ENCODE assay signal across 22 cellular contexts in the genomic region with DNA sequence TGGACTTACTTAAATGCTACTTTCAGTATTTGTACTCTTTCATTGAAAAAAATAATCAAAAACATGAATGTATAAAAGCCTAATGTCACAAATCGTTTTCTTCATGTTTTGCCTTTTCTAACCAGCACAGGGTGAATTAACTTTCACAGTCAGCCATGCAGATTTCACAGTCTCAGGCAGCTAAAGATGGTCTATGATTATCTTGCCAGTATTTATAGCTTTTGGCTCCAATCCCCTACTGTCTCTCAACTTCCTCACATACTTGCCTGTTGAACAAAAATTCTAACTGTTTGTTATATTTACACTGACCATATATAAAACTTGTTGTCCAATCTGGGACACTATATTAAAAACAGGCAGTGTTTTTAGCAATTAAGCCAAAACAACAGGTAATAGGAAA.
DNase-seq lines count a peak whose midpoint lies in the region; ATAC-seq and TF ChIP-seq lines count a peak whose summit lies in the region.
"Had no signal": no experiment of that assay in that cellular context is flagged by ENCODE, and none has a peak within 500 bp of the region (broad histone marks: within the 10 kb centered on the region; RNA-seq: fewer than 3 reads in every experiment).

No MANE protein-coding gene starts in this region.

- no peaks in the 10 kb centered on the region for H3K9me3 ChIP-seq in HCT116 (ENCODE audit: control insufficient read depth in 1 of 2, insufficient read depth in 1 of 2, low read depth in 1 of 2, low read length in 2 of 2)
- H3K9me3 ChIP-seq in right cardiac atrium (ENCODE audit: control insufficient read depth, low read length), result no peaks in the 10 kb centered on the region
- H3K9me3 ChIP-seq: BLaER1 had no signal

- TF ChIP-seq POLR2A in HCT116 (IDR thresholded peaks at IDR 0.05; ENCODE audit: borderline replicate concordance, extremely low read depth, insufficient read depth, insufficient read length), result no peak

- RAD21 ChIA-PET in HCT116 (lab: Charles Lee; ENCODE audit: low non-redundant PET in 1 of 2, low total read pairs in 2 of 2, uncharacterized antibody in 2 of 2, unreplicated experiment in 2 of 2), result no interaction called here

- H3K9ac ChIP-seq in HCT116 (ENCODE audit: low read length), result no peak overlapping the region
- H3K9ac ChIP-seq: BLaER1 had no signal

- no peak for TF ChIP-seq CTCF in HCT116 (IDR thresholded peaks at IDR 0.05 in 2 of 3, conservative IDR thresholded peaks at IDR 0.05 in 1 of 3; ENCODE audit: borderline replicate concordance in 1 of 3, insufficient read depth in 1 of 3, low read depth in 2 of 3, low read length in 2 of 3)

- CTCF ChIA-PET in HCT116 (lab: Charles Lee), result interaction anchor here (2.5 kb wide), 1 partner anchor 19 kb away, joined by 10 read pairs; no protein-coding TSS in a partner anchor

- ATAC-seq in HCT116 (no peak), right cardiac atrium (peak; percentile 29 to 57), left colon (no peak), GM18519 (IDR thresholded peaks at IDR 0.05; ENCODE audit: low FRiP score, unreplicated experiment) (no peak), HG03280 (IDR thresholded peaks at IDR 0.05; ENCODE audit: unreplicated experiment) (no peak)

- no peaks in the 10 kb centered on the region for H3K9me2 ChIP-seq in HCT116 (ENCODE audit: insufficient read depth)

- H3K4me2 ChIP-seq in HCT116 (ENCODE audit: low read length), result no peak overlapping the region
- H3K4me2 ChIP-seq: BLaER1 had no signal

- H4K20me1 ChIP-seq in HCT116 (ENCODE audit: insufficient read depth), result no peaks in the 10 kb centered on the region
- H4K20me1 ChIP-seq: BLaER1 had no signal

- H3K4me3 ChIP-seq in HCT116 (replicated peaks in 1 of 2; ENCODE audit: low read depth in 1 of 2, low read length in 2 of 2), result no peak overlapping the region
- no peak overlapping the region for H3K4me3 ChIP-seq in right cardiac atrium (ENCODE audit: low read length)
- H3K4me3 ChIP-seq: BLaER1 had no signal

- DNase-seq in HCT116 (ENCODE audit: low read depth, low spot score) (no peak), NCI-H1105 (lab: John Stamatoyannopoulos, UW) (peak; percentile 12), dermis blood vessel endothelial cell (peak; percentile 36), right cardiac atrium (no peak), left colon (no peak), pons (ENCODE audit: low spot score) (no peak)
- DNase-seq: CD4-positive, alpha-beta T cell; COR-L47; DMS 273 treated with DMSO at 0.1 percent for 48 hours; GOT3; HCEC 1CT; Kasumi-1; NCI-H1417 treated with DMSO at 0.1 percent for 48 hours; NCI-H1930; NCI-H226; NCI-H524 treated with DMSO at 0.1 percent for 48 hours; NCI-H82; OCI-M1; SHP77 had no signal

- H3K79me2 ChIP-seq in HCT116 (ENCODE audit: insufficient read depth, low read length), result no peaks in the 10 kb centered on the region

- no peak for TF ChIP-seq RAD21 in HCT116 (IDR thresholded peaks at IDR 0.05; ENCODE audit: low read depth)

- intact Hi-C loops in HCT116 (cut with micrococcal nuclease) (no loop called here), right cardiac atrium (cut with DNase I) (no loop called here), left colon (cut with DNase I, micrococcal nuclease) (no loop called here)

- no peaks in the 10 kb centered on the region for H3K27me3 ChIP-seq in HCT116 (ENCODE audit: insufficient read depth, low read length)
- no peaks in the 10 kb centered on the region for H3K27me3 ChIP-seq in right cardiac atrium (ENCODE audit: control insufficient read depth, insufficient read depth)
- H3K27me3 ChIP-seq: BLaER1 had no signal

- 15% methylated on average over 1 of the region's 1 CpG for WGBS in right cardiac atrium

- BruUV-seq in HCT116 (replicated peaks; lab: Mats Ljungman, UMichigan), result no TSS peak

- H3K4me1 ChIP-seq in HCT116 (ENCODE audit: control insufficient read depth in 1 of 2, insufficient read depth in 2 of 2, low read length in 2 of 2) (peaks cover 0 to 8% of the 10 kb centered on the region in 2 experiments; a peak in 1 of 4 replicates), right cardiac atrium (ENCODE audit: control insufficient read depth, insufficient read depth, low read length) (peaks cover 4% of the 10 kb centered on the region)
- H3K4me1 ChIP-seq: BLaER1 had no signal

- no peak overlapping the region for H3K27ac ChIP-seq in HCT116 (ENCODE audit: low read depth, low read length)
- H3K27ac ChIP-seq in right cardiac atrium (ENCODE audit: low read length), result no peak overlapping the region
- H3K27ac ChIP-seq: BLaER1 had no signal

- POLR2A ChIA-PET in HCT116 (lab: Charles Lee), result no interaction called here

- H3K36me3 ChIP-seq in HCT116 (ENCODE audit: control insufficient read depth in 1 of 2, insufficient read depth in 2 of 2, low read length in 2 of 2), result no peaks in the 10 kb centered on the region
- H3K36me3 ChIP-seq: BLaER1 had no signal

- peak overlapping the region; percentile 65 for H2AFZ ChIP-seq in HCT116 (ENCODE audit: low read depth, low read length, poor library complexity, severe bottlenecking)

TF ChIP-seq in HCT116, 20 proteins besides CTCF, POLR2A, EP300 and RAD21:
- TF ChIP-seq TCF7L2 (IDR thresholded peaks at IDR 0.05; ENCODE audit: borderline replicate concordance, extremely low read depth, insufficient read depth, insufficient read length) (no peak), CBX3 (IDR thresholded peaks at IDR 0.05; ENCODE audit: low read depth) (no peak), SP1 (IDR thresholded peaks at IDR 0.05; ENCODE audit: low read depth) (no peak), EZH2 (IDR thresholded peaks at IDR 0.05) (no peak), EZH2phosphoT487 (IDR thresholded peaks at IDR 0.05; ENCODE audit: borderline replicate concordance) (no peak), MAX (IDR thresholded peaks at IDR 0.05) (no peak), SRF (IDR thresholded peaks at IDR 0.05; ENCODE audit: low read depth) (no peak), YY1 (IDR thresholded peaks at IDR 0.05; ENCODE audit: extremely low read depth, insufficient replicate concordance, low read depth, low read length) (no peak), POLR2AphosphoS5 (IDR thresholded peaks at IDR 0.05; ENCODE audit: low read depth, low read length) (no peak), ZFX (IDR thresholded peaks at IDR 0.05) (no peak), SIN3A (IDR thresholded peaks at IDR 0.05; ENCODE audit: low read depth) (no peak)
- TF ChIP-seq, protein P1, sequence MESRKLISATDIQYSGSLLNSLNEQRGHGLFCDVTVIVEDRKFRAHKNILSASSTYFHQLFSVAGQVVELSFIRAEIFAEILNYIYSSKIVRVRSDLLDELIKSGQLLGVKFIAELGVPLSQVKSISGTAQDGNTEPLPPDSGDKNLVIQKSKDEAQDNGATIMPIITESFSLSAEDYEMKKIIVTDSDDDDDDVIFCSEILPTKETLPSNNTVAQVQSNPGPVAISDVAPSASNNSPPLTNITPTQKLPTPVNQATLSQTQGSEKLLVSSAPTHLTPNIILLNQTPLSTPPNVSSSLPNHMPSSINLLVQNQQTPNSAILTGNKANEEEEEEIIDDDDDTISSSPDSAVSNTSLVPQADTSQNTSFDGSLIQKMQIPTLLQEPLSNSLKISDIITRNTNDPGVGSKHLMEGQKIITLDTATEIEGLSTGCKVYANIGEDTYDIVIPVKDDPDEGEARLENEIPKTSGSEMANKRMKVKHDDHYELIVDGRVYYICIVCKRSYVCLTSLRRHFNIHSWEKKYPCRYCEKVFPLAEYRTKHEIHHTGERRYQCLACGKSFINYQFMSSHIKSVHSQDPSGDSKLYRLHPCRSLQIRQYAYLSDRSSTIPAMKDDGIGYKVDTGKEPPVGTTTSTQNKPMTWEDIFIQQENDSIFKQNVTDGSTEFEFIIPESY (IDR thresholded peaks at IDR 0.05; ENCODE audit: extremely low read depth, insufficient replicate concordance, low read length), result no peak

Comparison
In these comparisons a context has a peak if more than half of its experiments do, and no peak if none do; other contexts are left out.
1. ATAC-seq: peak in right cardiac atrium (2 of 2); none in HCT116 (single experiment), left colon (single experiment), GM18519 (single experiment) and HG03280 (single experiment).
2. DNase-seq: peak in NCI-H1105 (single experiment) and dermis blood vessel endothelial cell (single experiment); none in HCT116 (single experiment), right cardiac atrium (0 of 3), left colon (0 of 2) and pons (single experiment).